7 cellular contexts compared by ENCODE assay signal in genomic region chrX:46016296-46016695, GRCh38.
"Had no signal": no experiment of that assay in that cellular context is flagged by ENCODE, and none has a peak within 500 bp of the region (broad histone marks: within the 10 kb centered on the region; RNA-seq: fewer than 3 reads in every experiment).

No MANE protein-coding gene starts in this region.

- H3K4me1 Mint-ChIP-seq: GM23338, H9 had no signal

- H3K9me3 Mint-ChIP-seq: GM23338 had no signal

- H3K27ac Mint-ChIP-seq: GM23338 had no signal

- H2AFZ ChIP-seq: GM23338 had no signal

- H3K4me3 Mint-ChIP-seq: GM23338, H9 had no signal

- DNase-seq: H9, HCEC 1CT, IMR-90 had no signal

- ATAC-seq: GM23338, K562 had no signal

- H3K4me3 ChIP-seq: GM23338, K562 had no signal

- FAIRE-seq: H54, HTR-8/SVneo, K562 had no signal

- H3K4me2 ChIP-seq: GM23338 had no signal
